In the genomic region with DNA sequence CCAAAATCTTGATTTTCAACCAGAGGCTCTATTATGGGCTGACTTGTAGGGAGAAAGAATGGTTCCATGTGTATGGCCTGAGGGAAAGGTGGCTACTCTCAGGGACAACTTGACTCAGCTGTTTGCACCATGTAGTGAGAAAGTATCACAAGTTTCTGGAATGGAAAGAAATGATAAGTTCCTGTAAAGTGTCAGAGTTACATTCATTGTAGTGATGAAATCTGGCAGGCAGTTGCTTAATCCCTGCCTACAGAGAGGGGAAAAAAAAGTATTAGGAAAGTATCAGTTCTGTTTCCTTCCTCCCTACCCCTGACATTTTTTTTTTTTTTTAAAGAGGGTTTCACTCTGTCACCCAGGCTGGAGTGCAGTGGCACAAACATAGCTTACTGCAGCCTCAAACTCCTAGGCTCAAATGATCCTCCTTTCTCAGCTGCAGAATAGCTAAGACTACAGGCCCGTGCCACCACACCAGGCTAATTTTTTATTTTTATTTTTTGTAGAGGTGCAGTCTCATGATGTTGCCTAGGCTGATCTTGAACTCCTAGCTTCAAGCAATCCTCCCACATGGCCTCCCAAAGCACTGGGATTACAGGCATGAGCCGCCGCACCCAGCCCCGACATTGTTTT, we compare ENCODE assay signal across 14 cellular contexts. TPM values are rescaled to one million over a fixed set of nuclear protein-coding genes. Genes with fewer than 3 reads are reported as not detected.
DNase-seq lines count a peak whose midpoint lies in the region; ATAC-seq, FAIRE-seq and TF ChIP-seq lines count a peak whose summit lies in the region.
"Had no signal": no experiment of that assay in that cellular context is flagged by ENCODE, and none has a peak within 500 bp of the region (broad histone marks: within the 10 kb centered on the region; RNA-seq: fewer than 3 reads in every experiment).

No MANE protein-coding gene starts in this region.

- no peaks in the 10 kb centered on the region for H3K9me2 ChIP-seq in MM.1S (replicated peaks; ENCODE audit: insufficient read depth, low read length)

- H3K79me2 ChIP-seq in MM.1S (ENCODE audit: low read length) = no peaks in the 10 kb centered on the region

- no peaks in the 10 kb centered on the region for H3K36me3 ChIP-seq in MM.1S (replicated peaks; ENCODE audit: insufficient read depth, low read length)
- H3K36me3 ChIP-seq: gastroesophageal sphincter, uterus had no signal

- ATAC-seq in GM21367 (IDR thresholded peaks at IDR 0.05; ENCODE audit: unreplicated experiment) (no peak), HG02885 (IDR thresholded peaks at IDR 0.05; ENCODE audit: poor library complexity, unreplicated experiment) (no peak)
- ATAC-seq: gastroesophageal sphincter, mucosa of descending colon had no signal

- peaks cover 6% of the 10 kb centered on the region; the same call in 1 of the 2 replicates for H3K4me1 ChIP-seq in MM.1S (ENCODE audit: low read length)
- H3K4me1 ChIP-seq: uterus had no signal

- H2AFZ ChIP-seq in MM.1S (ENCODE audit: low read length) = no peak overlapping the region

- H4K20me1 ChIP-seq in MM.1S (ENCODE audit: insufficient read depth, low read length) = no peaks in the 10 kb centered on the region

- no peaks in the 10 kb centered on the region for H3K27me3 ChIP-seq in MM.1S (replicated peaks; ENCODE audit: insufficient read depth, low read length)
- H3K27me3 ChIP-seq: gastroesophageal sphincter, uterus had no signal

- DNase-seq in AG20443 (ENCODE audit: low spot score) (peak; percentile 52), MM.1S (no peak), amniotic epithelial cell (ENCODE audit: low read depth) (peak; percentile 84), lung microvascular endothelial cell (ENCODE audit: low read depth in 2 of 2) (peak; percentile 46 to 92), RCC 7860 (ENCODE audit: low spot score) (no peak), retina (no peak)
- DNase-seq: activated naive CD8-positive, alpha-beta T cell treated with anti-CD3 and anti-CD28 coated beads, Interleukin-2, amount 10 ng/mL, durations not matched to agents 7 days and 5 days; mucosa of descending colon; NCI-H345; stimulated activated CD4-positive, alpha-beta T cell treated with anti-CD3 and anti-CD28 coated beads, Interleukin-2, amount 100 ng/mL, for 24 hours; uterus had no signal

- peaks cover 14% of the 10 kb centered on the region; the same call in 1 of the 2 replicates for H3F3A ChIP-seq in MM.1S (ENCODE audit: insufficient read depth, low read length)

- no peak for FAIRE-seq in RCC 7860 (lab: Jason Lieb, UNC)

- no peak overlapping the region for H3K9ac ChIP-seq in MM.1S (ENCODE audit: low read length)

- no peak for TF ChIP-seq CTCF in MM.1S (IDR thresholded peaks at IDR 0.05; ENCODE audit: low read length)

- no peaks in the 10 kb centered on the region for H3K9me3 ChIP-seq in MM.1S (replicated peaks; ENCODE audit: insufficient read depth, low read length)
- H3K9me3 ChIP-seq: gastroesophageal sphincter, mucosa of descending colon, uterus had no signal

- H3K4me3 ChIP-seq in MM.1S (ENCODE audit: low read length) = no peak overlapping the region
- H3K4me3 ChIP-seq: gastroesophageal sphincter, mucosa of descending colon, uterus had no signal

- H3K4me2 ChIP-seq in MM.1S (ENCODE audit: low read depth, low read length) = no peak overlapping the region

- H3K27ac ChIP-seq in MM.1S (ENCODE audit: low read length) = peak overlapping the region; percentile 17; the same call in 1 of the 2 replicates
- H3K27ac ChIP-seq: gastroesophageal sphincter, uterus had no signal

RNA-seq across cellular contexts. Expression of gene FBXL5, which starts 4.7 kb away (rescaled TPM):
- 68.4 and 97.8 TPM in 2 replicates for total RNA-seq in lung microvascular endothelial cell

RNA-seq across cellular contexts. Expression of gene FAM200B, which starts 21.7 kb away (rescaled TPM):
- 19.2 and 28.4 TPM in 2 replicates for total RNA-seq in lung microvascular endothelial cell

RNA-seq across cellular contexts. Expression of gene BST1, which starts 43.0 kb away (rescaled TPM):
- total RNA-seq in lung microvascular endothelial cell = 44.7 and 59.3 TPM in 2 replicates

Comparison
In these comparisons a context has a peak if more than half of its experiments do, and no peak if none do; other contexts are left out.
1. DNase-seq: peak in AG20443 (single experiment), amniotic epithelial cell (single experiment) and lung microvascular endothelial cell (2 of 2); none in MM.1S (single experiment), RCC 7860 (single experiment) and retina (single experiment).